ENCODE assay signal across 8 cellular contexts in genomic region chr10:87861566-87861952, GRCh38. TPM values are rescaled to one million over a fixed set of nuclear protein-coding genes. Genes with fewer than 3 reads are reported as not detected.
DNase-seq lines count a peak whose midpoint lies in the region; ATAC-seq and TF ChIP-seq lines count a peak whose summit lies in the region.

No MANE protein-coding gene starts in this region.

- ATAC-seq in GM21576 (IDR thresholded peaks at IDR 0.05; ENCODE audit: unreplicated experiment) (peak; percentile 18), psoas muscle (peak; percentile 30 to 62 (median 45))

- no peaks in the 10 kb centered on the region for H3K36me3 ChIP-seq in psoas muscle (ENCODE audit: insufficient read depth in 1 of 2, low read depth in 1 of 2)

- WGBS in psoas muscle, 3 donors: 13 to 21% (median 17%) methylated on average over 16 of the region's 16 CpGs

- TF ChIP-seq CTCF in LNCaP clone FGC (IDR thresholded peaks at IDR 0.05; ENCODE audit: control insufficient read depth, extremely low read depth, insufficient read depth) (peak; percentile 28), psoas muscle (IDR thresholded peaks at IDR 0.05) (no peak)

- H3K4me3 ChIP-seq in LNCaP clone FGC (ENCODE audit: low read depth, low read length) (peak overlapping the region; percentile 86), psoas muscle (peak overlapping the region; percentile 77)

- no peaks in the 10 kb centered on the region for H3K27me3 ChIP-seq in psoas muscle (ENCODE audit: insufficient read depth in 3 of 3, low read length in 2 of 3)

- DNase-seq in GDM1 (lab: John Stamatoyannopoulos, UW) (peak; percentile 41), LNCaP clone FGC (ENCODE audit: low read depth) (peak; percentile 77), hepatic stellate cell (ENCODE audit: low spot score) (peak; percentile 70), psoas muscle (peak; percentile 78 to 86), SW 1271 (lab: John Stamatoyannopoulos, UW) (no peak), superior temporal gyrus (ENCODE audit: extremely low spot score) (no peak)

- H3K4me1 ChIP-seq in psoas muscle: no peaks in the 10 kb centered on the region

- intact Hi-C loops in psoas muscle (cut with DNase I): loop anchor here (5.0 to 10.0 kb wide), 6 partner anchors 96 to 526 kb away; no protein-coding TSS in a partner anchor

- peak overlapping the region; percentile 96 for H3K27ac ChIP-seq in angular gyrus (ENCODE audit: low read depth, low read length)
- peak overlapping the region; percentile 94 for H3K27ac ChIP-seq in psoas muscle

- H3K9me3 ChIP-seq in psoas muscle: no peaks in the 10 kb centered on the region

RNA-seq across cellular contexts. Expression of gene KLLN, which starts 1.8 kb away (rescaled TPM):
- under 1 TPM; 0.22 to 0.43 (median 0.35) TPM for total RNA-seq in psoas muscle
- polyA plus RNA-seq in psoas muscle: under 1 TPM; 0.07 to 0.96 (median 0.14) TPM

RNA-seq across cellular contexts. Expression of gene PTEN, which starts 1.9 kb away (rescaled TPM):
- total RNA-seq in psoas muscle: 10 to 100 TPM; 29.8 to 51.9 (median 42.4) TPM
- polyA plus RNA-seq in psoas muscle: 10 to 100 TPM; 13.7 to 28.3 (median 14.6) TPM

RNA-seq across cellular contexts. Expression of gene ATAD1, which starts 43.5 kb away (rescaled TPM):
- 10 to 100 TPM; 38.6 to 84.6 (median 52.6) TPM for total RNA-seq in psoas muscle
- polyA plus RNA-seq in psoas muscle: 10 to 100 TPM; 43.7 to 73.5 (median 58.5) TPM

Comparison
In these comparisons a context has a peak if more than half of its experiments do, and no peak if none do; other contexts are left out.
1. DNase-seq: peak in GDM1 (single experiment), LNCaP clone FGC (single experiment), hepatic stellate cell (single experiment) and psoas muscle (2 of 2); none in SW 1271 (0 of 2) and superior temporal gyrus (single experiment).